Comparison of ENCODE assay signal across 2 cellular contexts in the genomic region with DNA sequence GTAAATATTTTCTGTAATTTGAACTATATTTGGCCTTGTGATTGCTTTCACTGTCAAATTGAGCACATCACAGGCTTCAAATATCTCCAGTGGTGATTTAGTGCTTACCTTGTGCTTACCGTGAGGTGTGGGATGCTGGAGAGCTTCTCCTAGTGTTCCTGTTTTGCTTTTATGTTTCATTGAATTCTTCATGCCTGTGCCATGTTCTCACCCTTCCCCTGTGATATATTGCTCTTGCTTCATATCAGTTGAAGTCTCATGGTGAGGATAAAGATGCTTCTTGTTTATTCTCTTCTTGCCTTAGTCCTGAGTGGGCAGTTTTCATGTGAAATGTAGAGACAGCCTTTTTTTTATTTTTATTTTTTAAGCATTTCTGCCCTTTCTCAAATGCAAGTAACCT.
TF ChIP-seq lines count a peak whose summit lies in the region.

No MANE protein-coding gene starts in this region.

TF ChIP-seq in GM23338, 12 proteins besides CTCF, POLR2A, EP300 and RAD21:
- no peak for TF ChIP-seq EZH2phosphoT487 (IDR thresholded peaks at IDR 0.05; ENCODE audit: unreplicated experiment)
- TF ChIP-seq STAT1 (IDR thresholded peaks at IDR 0.05; ENCODE audit: unreplicated experiment) = no peak
- no peak for TF ChIP-seq ZNF331 (CRISPR knock-in tag; IDR thresholded peaks at IDR 0.05; ENCODE audit: low read depth)
- TF ChIP-seq JUNB (IDR thresholded peaks at IDR 0.05; ENCODE audit: unreplicated experiment) = no peak
- TF ChIP-seq, protein P1, sequence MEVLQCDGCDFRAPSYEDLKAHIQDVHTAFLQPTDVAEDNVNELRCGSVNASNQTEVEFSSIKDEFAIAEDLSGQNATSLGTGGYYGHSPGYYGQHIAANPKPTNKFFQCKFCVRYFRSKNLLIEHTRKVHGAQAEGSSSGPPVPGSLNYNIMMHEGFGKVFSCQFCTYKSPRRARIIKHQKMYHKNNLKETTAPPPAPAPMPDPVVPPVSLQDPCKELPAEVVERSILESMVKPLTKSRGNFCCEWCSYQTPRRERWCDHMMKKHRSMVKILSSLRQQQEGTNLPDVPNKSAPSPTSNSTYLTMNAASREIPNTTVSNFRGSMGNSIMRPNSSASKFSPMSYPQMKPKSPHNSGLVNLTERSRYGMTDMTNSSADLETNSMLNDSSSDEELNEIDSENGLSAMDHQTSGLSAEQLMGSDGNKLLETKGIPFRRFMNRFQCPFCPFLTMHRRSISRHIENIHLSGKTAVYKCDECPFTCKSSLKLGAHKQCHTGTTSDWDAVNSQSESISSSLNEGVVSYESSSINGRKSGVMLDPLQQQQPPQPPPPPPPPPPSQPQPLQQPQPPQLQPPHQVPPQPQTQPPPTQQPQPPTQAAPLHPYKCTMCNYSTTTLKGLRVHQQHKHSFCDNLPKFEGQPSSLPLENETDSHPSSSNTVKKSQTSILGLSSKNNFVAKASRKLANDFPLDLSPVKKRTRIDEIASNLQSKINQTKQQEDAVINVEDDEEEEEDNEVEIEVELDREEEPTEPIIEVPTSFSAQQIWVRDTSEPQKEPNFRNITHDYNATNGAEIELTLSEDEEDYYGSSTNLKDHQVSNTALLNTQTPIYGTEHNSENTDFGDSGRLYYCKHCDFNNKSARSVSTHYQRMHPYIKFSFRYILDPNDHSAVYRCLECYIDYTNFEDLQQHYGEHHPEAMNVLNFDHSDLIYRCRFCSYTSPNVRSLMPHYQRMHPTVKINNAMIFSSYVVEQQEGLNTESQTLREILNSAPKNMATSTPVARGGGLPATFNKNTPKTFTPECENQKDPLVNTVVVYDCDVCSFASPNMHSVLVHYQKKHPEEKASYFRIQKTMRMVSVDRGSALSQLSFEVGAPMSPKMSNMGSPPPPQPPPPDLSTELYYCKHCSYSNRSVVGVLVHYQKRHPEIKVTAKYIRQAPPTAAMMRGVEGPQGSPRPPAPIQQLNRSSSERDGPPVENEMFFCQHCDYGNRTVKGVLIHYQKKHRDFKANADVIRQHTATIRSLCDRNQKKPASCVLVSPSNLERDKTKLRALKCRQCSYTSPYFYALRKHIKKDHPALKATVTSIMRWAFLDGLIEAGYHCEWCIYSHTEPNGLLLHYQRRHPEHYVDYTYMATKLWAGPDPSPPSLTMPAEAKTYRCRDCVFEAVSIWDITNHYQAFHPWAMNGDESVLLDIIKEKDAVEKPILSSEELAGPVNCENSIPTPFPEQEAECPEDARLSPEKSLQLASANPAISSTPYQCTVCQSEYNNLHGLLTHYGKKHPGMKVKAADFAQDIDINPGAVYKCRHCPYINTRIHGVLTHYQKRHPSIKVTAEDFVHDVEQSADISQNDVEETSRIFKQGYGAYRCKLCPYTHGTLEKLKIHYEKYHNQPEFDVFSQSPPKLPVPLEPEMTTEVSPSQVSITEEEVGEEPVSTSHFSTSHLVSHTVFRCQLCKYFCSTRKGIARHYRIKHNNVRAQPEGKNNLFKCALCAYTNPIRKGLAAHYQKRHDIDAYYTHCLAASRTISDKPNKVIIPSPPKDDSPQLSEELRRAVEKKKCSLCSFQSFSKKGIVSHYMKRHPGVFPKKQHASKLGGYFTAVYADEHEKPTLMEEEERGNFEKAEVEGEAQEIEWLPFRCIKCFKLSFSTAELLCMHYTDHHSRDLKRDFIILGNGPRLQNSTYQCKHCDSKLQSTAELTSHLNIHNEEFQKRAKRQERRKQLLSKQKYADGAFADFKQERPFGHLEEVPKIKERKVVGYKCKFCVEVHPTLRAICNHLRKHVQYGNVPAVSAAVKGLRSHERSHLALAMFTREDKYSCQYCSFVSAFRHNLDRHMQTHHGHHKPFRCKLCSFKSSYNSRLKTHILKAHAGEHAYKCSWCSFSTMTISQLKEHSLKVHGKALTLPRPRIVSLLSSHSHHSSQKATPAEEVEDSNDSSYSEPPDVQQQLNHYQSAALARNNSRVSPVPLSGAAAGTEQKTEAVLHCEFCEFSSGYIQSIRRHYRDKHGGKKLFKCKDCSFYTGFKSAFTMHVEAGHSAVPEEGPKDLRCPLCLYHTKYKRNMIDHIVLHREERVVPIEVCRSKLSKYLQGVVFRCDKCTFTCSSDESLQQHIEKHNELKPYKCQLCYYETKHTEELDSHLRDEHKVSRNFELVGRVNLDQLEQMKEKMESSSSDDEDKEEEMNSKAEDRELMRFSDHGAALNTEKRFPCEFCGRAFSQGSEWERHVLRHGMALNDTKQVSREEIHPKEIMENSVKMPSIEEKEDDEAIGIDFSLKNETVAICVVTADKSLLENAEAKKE (CRISPR knock-in tag; IDR thresholded peaks at IDR 0.05) = no peak
- no peak for TF ChIP-seq EZH2 (IDR thresholded peaks at IDR 0.05; ENCODE audit: low read depth, unreplicated experiment)
- TF ChIP-seq, protein P2, sequence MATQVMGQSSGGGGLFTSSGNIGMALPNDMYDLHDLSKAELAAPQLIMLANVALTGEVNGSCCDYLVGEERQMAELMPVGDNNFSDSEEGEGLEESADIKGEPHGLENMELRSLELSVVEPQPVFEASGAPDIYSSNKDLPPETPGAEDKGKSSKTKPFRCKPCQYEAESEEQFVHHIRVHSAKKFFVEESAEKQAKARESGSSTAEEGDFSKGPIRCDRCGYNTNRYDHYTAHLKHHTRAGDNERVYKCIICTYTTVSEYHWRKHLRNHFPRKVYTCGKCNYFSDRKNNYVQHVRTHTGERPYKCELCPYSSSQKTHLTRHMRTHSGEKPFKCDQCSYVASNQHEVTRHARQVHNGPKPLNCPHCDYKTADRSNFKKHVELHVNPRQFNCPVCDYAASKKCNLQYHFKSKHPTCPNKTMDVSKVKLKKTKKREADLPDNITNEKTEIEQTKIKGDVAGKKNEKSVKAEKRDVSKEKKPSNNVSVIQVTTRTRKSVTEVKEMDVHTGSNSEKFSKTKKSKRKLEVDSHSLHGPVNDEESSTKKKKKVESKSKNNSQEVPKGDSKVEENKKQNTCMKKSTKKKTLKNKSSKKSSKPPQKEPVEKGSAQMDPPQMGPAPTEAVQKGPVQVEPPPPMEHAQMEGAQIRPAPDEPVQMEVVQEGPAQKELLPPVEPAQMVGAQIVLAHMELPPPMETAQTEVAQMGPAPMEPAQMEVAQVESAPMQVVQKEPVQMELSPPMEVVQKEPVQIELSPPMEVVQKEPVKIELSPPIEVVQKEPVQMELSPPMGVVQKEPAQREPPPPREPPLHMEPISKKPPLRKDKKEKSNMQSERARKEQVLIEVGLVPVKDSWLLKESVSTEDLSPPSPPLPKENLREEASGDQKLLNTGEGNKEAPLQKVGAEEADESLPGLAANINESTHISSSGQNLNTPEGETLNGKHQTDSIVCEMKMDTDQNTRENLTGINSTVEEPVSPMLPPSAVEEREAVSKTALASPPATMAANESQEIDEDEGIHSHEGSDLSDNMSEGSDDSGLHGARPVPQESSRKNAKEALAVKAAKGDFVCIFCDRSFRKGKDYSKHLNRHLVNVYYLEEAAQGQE (IDR thresholded peaks at IDR 0.05; ENCODE audit: unreplicated experiment) = no peak
TF ChIP-seq in GM23338: peak in this region for 0.

TF ChIP-seq in H1, 55 proteins besides CTCF, POLR2A, EP300 and RAD21:
- TF ChIP-seq HDAC6 (IDR thresholded peaks at IDR 0.05; ENCODE audit: low read depth, low read length) (no peak), TBP (IDR thresholded peaks at IDR 0.05; ENCODE audit: low read depth, low read length) (no peak), CHD2 (IDR thresholded peaks at IDR 0.05; ENCODE audit: low read length) (no peak), SUZ12 (IDR thresholded peaks at IDR 0.05; ENCODE audit: low read length) (no peak), SP4 (IDR thresholded peaks at IDR 0.05; ENCODE audit: low read length) (no peak), KDM1A (IDR thresholded peaks at IDR 0.05; ENCODE audit: borderline replicate concordance, low read length) (no peak), JUN (IDR thresholded peaks at IDR 0.05; ENCODE audit: low read depth, low read length) (no peak), EGR1 (IDR thresholded peaks at IDR 0.05; ENCODE audit: borderline replicate concordance, low read depth, low read length) (no peak), PHF8 (conservative IDR thresholded peaks at IDR 0.05; ENCODE audit: low read depth, low read length) (no peak)
